In the genomic region with DNA sequence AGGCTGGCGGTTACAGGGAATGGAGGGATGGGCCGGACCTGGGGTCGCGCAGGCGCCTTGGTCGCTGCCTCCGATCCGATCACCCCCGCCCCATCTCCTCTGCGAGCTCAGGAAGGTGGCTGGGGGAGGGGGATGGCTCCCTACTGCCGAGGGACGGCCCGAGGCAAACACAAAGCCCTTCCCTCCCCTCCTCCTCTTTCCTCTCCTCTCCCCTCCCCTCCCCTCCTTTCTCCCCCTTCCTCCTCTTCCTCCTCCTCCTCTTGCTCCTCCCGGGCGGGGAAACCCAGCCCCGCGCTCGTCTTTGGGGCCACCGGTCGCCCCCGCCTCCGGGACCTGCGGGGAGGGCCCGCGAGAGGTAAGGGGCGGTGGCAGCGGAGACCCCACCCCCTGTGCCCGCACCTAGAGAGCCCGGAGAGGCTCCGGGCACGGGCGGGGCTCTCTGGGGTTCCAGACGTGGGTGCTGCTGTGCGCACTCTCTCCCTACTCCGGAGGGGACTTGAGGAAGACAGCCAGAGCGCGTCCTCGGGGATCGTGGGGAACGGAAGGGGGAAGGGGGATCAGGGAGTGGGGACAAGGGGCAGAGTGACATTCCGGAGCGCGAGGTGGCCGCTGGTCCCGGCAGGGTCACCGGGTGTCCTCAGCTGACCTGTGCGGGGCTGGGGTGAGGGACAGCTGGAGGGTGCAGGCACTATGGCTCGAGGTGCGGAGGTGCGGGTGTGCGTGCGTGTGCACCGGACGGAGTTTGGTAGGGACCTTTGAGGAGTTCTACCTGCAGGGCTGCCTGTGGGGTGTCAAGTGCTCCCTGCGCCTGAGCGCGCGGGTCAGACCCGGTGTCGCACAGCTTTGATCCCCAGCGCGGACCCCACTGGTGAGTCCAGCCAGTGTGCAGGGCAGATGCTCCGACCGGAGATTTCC, we compare ENCODE assay signal across 1 cellular context.
TF ChIP-seq lines count a peak whose summit lies in the region.

RIN2 (plus strand) TSS at position 286 of the 915 bp plus-strand sequence. CDS start 131,344 bp downstream, outside the sequence.

TF ChIP-seq in WTC11, 78 proteins besides CTCF, POLR2A, EP300 and RAD21 (continued from another document):
- TF ChIP-seq, protein P1, sequence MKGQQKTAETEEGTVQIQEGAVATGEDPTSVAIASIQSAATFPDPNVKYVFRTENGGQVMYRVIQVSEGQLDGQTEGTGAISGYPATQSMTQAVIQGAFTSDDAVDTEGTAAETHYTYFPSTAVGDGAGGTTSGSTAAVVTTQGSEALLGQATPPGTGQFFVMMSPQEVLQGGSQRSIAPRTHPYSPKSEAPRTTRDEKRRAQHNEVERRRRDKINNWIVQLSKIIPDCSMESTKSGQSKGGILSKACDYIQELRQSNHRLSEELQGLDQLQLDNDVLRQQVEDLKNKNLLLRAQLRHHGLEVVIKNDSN (CRISPR knock-in tag; IDR thresholded peaks at IDR 0.05): no peak
- TF ChIP-seq PRRX2 (CRISPR knock-in tag; IDR thresholded peaks at IDR 0.05) (no peak), FOXK1 (CRISPR knock-in tag; IDR thresholded peaks at IDR 0.05) (peak; percentile 18; the same call in 1 of the 2 replicates), HMGA2 (CRISPR knock-in tag; IDR thresholded peaks at IDR 0.05) (no peak), ZBTB43 (CRISPR knock-in tag; IDR thresholded peaks at IDR 0.05) (no peak)
- TF ChIP-seq, protein P2, sequence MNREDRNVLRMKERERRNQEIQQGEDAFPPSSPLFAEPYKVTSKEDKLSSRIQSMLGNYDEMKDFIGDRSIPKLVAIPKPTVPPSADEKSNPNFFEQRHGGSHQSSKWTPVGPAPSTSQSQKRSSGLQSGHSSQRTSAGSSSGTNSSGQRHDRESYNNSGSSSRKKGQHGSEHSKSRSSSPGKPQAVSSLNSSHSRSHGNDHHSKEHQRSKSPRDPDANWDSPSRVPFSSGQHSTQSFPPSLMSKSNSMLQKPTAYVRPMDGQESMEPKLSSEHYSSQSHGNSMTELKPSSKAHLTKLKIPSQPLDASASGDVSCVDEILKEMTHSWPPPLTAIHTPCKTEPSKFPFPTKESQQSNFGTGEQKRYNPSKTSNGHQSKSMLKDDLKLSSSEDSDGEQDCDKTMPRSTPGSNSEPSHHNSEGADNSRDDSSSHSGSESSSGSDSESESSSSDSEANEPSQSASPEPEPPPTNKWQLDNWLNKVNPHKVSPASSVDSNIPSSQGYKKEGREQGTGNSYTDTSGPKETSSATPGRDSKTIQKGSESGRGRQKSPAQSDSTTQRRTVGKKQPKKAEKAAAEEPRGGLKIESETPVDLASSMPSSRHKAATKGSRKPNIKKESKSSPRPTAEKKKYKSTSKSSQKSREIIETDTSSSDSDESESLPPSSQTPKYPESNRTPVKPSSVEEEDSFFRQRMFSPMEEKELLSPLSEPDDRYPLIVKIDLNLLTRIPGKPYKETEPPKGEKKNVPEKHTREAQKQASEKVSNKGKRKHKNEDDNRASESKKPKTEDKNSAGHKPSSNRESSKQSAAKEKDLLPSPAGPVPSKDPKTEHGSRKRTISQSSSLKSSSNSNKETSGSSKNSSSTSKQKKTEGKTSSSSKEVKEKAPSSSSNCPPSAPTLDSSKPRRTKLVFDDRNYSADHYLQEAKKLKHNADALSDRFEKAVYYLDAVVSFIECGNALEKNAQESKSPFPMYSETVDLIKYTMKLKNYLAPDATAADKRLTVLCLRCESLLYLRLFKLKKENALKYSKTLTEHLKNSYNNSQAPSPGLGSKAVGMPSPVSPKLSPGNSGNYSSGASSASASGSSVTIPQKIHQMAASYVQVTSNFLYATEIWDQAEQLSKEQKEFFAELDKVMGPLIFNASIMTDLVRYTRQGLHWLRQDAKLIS (CRISPR knock-in tag; IDR thresholded peaks at IDR 0.05; ENCODE audit: borderline replicate concordance): no peak
TF ChIP-seq in WTC11: peak in this region for 6.
